In the genomic region with DNA sequence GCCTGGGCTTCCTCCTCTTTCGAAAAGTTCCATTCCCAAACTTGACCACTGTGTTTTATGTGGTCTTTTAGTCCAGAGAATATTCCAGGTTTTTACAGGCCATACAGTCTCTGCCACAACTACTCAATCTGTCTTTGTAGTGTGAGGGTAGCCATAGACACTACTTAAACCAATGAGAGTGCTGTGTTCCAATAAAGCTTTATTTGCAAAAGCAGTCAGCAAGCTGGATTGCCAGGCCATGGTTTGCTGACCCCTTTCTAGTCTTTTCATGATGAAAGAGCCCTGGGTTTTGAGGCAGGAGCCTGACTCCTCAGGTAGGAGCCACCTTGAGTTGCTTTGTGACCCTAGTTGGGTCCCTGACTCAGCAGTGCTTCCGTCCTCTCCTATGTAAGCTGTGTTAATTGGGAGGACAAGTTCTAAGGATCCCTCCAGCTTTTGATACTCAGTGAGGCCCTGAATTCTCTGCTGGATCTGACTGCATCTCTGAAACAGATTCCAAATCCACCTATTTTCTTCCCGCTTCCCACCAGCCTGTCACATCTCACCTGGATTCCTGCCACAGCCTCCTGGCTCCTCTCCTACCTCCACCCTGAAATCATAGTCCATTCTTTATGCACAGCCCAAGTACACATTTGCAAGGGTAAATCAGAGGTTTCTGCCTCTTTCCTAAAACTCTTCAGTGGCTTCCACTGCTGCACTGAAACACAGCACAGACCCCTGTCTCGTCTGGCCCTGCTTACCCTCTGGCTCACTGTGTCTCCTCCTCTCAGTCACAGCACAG, we compare ENCODE assay signal across 1 cellular context.
TF ChIP-seq lines count a peak whose summit lies in the region.

No MANE protein-coding gene starts in this region.

TF ChIP-seq in A549, 52 proteins besides CTCF, POLR2A, EP300 and RAD21 (continued from another document):
- TF ChIP-seq MAFK (IDR thresholded peaks at IDR 0.05; ENCODE audit: partially characterized antibody), result no peak
- no peak for TF ChIP-seq ZSCAN20 (CRISPR knock-in tag; IDR thresholded peaks at IDR 0.05)
- TF ChIP-seq CHD4 (IDR thresholded peaks at IDR 0.05; ENCODE audit: borderline replicate concordance), result no peak
- no peak for TF ChIP-seq HOXB13 (CRISPR knock-in tag; IDR thresholded peaks at IDR 0.05; ENCODE audit: low read depth)
- TF ChIP-seq CHD2 (IDR thresholded peaks at IDR 0.05; ENCODE audit: low read length, partially characterized antibody), result no peak
- no peak for TF ChIP-seq HOXA7 (CRISPR knock-in tag; IDR thresholded peaks at IDR 0.05)
- TF ChIP-seq HES2 (IDR thresholded peaks at IDR 0.05), result no peak
- TF ChIP-seq JUNB (IDR thresholded peaks at IDR 0.05), result no peak
- no peak for TF ChIP-seq ESRRA (IDR thresholded peaks at IDR 0.05; ENCODE audit: borderline replicate concordance, low read length)
- TF ChIP-seq FOXS1 (CRISPR knock-in tag; IDR thresholded peaks at IDR 0.05), result no peak
- no peak for TF ChIP-seq SREBF2 (IDR thresholded peaks at IDR 0.05)
- TF ChIP-seq SMC3 (IDR thresholded peaks at IDR 0.05), result no peak
- TF ChIP-seq CEBPB (IDR thresholded peaks at IDR 0.05), result no peak
- no peak for TF ChIP-seq TFCP2L1 (CRISPR knock-in tag; IDR thresholded peaks at IDR 0.05)
- no peak for TF ChIP-seq HDAC2 (IDR thresholded peaks at IDR 0.05)
TF ChIP-seq in A549: peak in this region for 0.
